2 cellular contexts compared by ENCODE assay signal in genomic region chr16:15982133-15982915, GRCh38.
A peak's percentile ranks its signal among the peaks of the same experiment; 100 is the strongest.
TF ChIP-seq lines count a peak whose summit lies in the region.

No MANE protein-coding gene starts in this region.

TF ChIP-seq in GM12878, 131 proteins besides CTCF, POLR2A, EP300 and RAD21:
- TF ChIP-seq CBX5 (IDR thresholded peaks at IDR 0.05; ENCODE audit: low read depth) (peak; percentile 87; the same call in 1 of the 2 replicates), CBX3 (IDR thresholded peaks at IDR 0.05; ENCODE audit: borderline replicate concordance, low read depth) (0 out of 2 replicates have a peak, but pooled peaks have one; percentile 49), KLF5 (IDR thresholded peaks at IDR 0.05; ENCODE audit: partially characterized antibody) (peak; percentile 73)

TF ChIP-seq in HepG2, 621 proteins besides CTCF, POLR2A, EP300 and RAD21:
- 0 out of 2 replicates have a peak, but pooled peaks have one; percentile 50 for TF ChIP-seq ZSCAN5A (CRISPR knock-in tag; IDR thresholded peaks at IDR 0.05; ENCODE audit: borderline replicate concordance)
TF ChIP-seq in HepG2: peak in this region for 1; not testable (repeated sequence) for 620.
